Comparison of ENCODE assay signal across 9 cellular contexts in the genomic region with DNA sequence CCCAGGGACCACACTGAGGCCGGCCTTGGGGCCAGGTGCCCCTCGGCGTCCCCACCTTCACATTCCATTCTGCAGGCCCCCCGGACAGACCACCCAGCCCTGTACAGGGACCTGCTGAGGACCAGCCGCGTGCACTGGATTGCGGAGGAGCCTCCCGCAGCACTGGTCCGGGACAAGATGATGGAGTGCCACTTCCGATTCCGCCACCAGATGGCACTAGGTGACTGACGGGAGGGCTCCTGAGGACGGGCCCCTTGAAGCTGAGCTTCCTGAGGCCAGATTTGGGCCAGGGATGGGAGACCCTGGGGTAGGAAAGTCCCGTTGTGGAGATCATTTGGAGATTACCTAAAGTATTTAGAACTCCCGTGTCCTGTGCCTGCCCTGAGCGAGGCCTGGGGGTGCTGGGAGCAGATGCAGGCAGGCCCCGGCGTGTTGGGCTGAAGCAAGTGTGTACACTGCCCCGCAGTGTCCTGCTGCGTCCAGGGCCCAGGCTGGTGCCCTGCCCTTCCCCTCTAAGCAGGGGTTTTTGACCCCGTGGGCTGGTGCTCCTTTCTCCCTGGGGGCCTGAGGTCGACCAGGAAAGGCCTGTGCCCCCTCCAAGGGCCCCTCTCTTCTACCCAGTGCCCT. TPM values are rescaled to one million over a fixed set of nuclear protein-coding genes. Genes with fewer than 3 reads are reported as not detected.
A peak's percentile ranks its signal among the peaks of the same experiment; 100 is the strongest.
DNase-seq lines count a peak whose midpoint lies in the region; ATAC-seq and TF ChIP-seq lines count a peak whose summit lies in the region.
"Had no signal": no experiment of that assay in that cellular context is flagged by ENCODE, and none has a peak within 500 bp of the region (broad histone marks: within the 10 kb centered on the region; RNA-seq: fewer than 3 reads in every experiment).

No MANE protein-coding gene starts in this region.

- no peak for ATAC-seq in GM21723 (IDR thresholded peaks at IDR 0.05; ENCODE audit: unreplicated experiment)

- H3K9ac ChIP-seq in smooth muscle cell (ENCODE audit: low read depth): no peak overlapping the region

- no peak overlapping the region for H3K27ac ChIP-seq in smooth muscle cell (ENCODE audit: low read depth)
- H3K27ac ChIP-seq: SK-N-MC had no signal

- no peaks in the 10 kb centered on the region for H3K27me3 ChIP-seq in smooth muscle cell (ENCODE audit: low read depth)

- no peak overlapping the region for H3K4me2 ChIP-seq in smooth muscle cell

- DNase-seq in COR-L47 (lab: John Stamatoyannopoulos, UW) (peak; percentile 26), HuH-7 (ENCODE audit: low spot score) (peak; percentile 95), T-helper 1 cell (peak in 3 of 5 donors; percentile 29 to 46 (median 41)), astrocyte of the hippocampus (ENCODE audit: low read depth, low spot score) (peak; percentile 86), hypothalamus (lab: John Stamatoyannopoulos, UW) (peak in 36 of 51 donors; percentile 5 to 76 (median 36)), smooth muscle cell (lab: John Stamatoyannopoulos, UW; ENCODE audit: unreplicated experiment) (peak; percentile 11), NCI-H1092 (lab: John Stamatoyannopoulos, UW) (no peak)

- TF ChIP-seq CTCF in smooth muscle cell (IDR thresholded peaks at IDR 0.05; ENCODE audit: borderline replicate concordance, insufficient read depth, poor library complexity, severe bottlenecking): peak; percentile 78

- H3K4me1 ChIP-seq in smooth muscle cell (ENCODE audit: low read depth): no peaks in the 10 kb centered on the region

- H3F3A ChIP-seq in smooth muscle cell (ENCODE audit: low read depth): no peaks in the 10 kb centered on the region

- WGBS in smooth muscle cell (ENCODE audit: low lambda C conversion rate): 66% methylated on average over 22 of the region's 22 CpGs

- H4K20me1 ChIP-seq in smooth muscle cell (ENCODE audit: low read depth): peaks cover 45% of the 10 kb centered on the region

- H2AFZ ChIP-seq in smooth muscle cell (ENCODE audit: low read depth): no peak overlapping the region

- no peak overlapping the region for H3K4me3 ChIP-seq in smooth muscle cell
- H3K4me3 ChIP-seq: SK-N-MC had no signal

- H3K36me3 ChIP-seq in smooth muscle cell (ENCODE audit: low read depth): no peaks in the 10 kb centered on the region

- H3K79me2 ChIP-seq in smooth muscle cell (ENCODE audit: low read depth): no peaks in the 10 kb centered on the region

- H3K9me3 ChIP-seq in smooth muscle cell (replicated peaks; ENCODE audit: low read depth): no peaks in the 10 kb centered on the region

RNA-seq across cellular contexts. Expression of a gene that starts 20.0 kb away (rescaled TPM):
- 15.8 and 17.3 TPM in 2 replicates for total RNA-seq in smooth muscle cell
- 20.5 and 33.7 TPM in 2 replicates for polyA plus RNA-seq in smooth muscle cell

RNA-seq across cellular contexts. Expression of a gene that starts 58.8 kb away (rescaled TPM):
- 2.7 and 3.6 TPM in 2 replicates for total RNA-seq in smooth muscle cell
- 6.8 and 9.3 TPM in 2 replicates for polyA plus RNA-seq in smooth muscle cell
